24 cellular contexts compared by ENCODE assay signal in the genomic region with DNA sequence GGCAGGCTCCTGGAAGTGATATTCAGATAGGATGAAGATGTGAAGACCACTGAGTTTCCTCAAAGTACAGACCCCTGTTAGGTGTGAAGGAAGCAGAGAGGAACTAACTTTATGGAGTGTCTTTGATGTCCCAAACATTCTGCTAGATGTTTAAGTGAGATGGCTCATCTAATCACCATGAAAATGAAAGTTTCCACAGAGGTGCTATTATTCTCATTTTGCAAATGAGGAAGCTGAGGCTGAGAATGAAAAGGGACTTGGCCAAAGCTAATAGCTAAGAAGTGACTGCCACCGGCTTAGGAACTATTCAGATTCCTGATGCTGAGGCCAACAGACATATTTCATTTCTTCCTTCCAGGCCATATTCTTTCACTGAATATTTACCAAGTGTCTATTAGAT. TPM values are rescaled to one million over a fixed set of nuclear protein-coding genes. Genes with fewer than 3 reads are reported as not detected.
DNase-seq lines count a peak whose midpoint lies in the region; ATAC-seq, FAIRE-seq and TF ChIP-seq lines count a peak whose summit lies in the region.
"Had no signal": no experiment of that assay in that cellular context is flagged by ENCODE, and none has a peak within 500 bp of the region (broad histone marks: within the 10 kb centered on the region; RNA-seq: fewer than 3 reads in every experiment).

No MANE protein-coding gene starts in this region.

- no peaks in the 10 kb centered on the region for H3K36me3 Mint-ChIP-seq in stimulated activated memory B cell treated with anti-CD40 and anti-IgM and Interleukin-4, amounts not matched to agents 10 μg/mL and 1 μg/mL and 100 μg/mL, for 72 hours
- no peaks in the 10 kb centered on the region for H3K36me3 Mint-ChIP-seq in nephron progenitor cell (ENCODE audit: low read depth)
- H3K36me3 Mint-ChIP-seq: CD4-positive, CD25-positive, alpha-beta regulatory T cell; CD8-positive, alpha-beta memory T cell had no signal

- no peak for TF ChIP-seq CTCF in HEK293 (tag by site-specific recombination; IDR thresholded peaks at IDR 0.05)
- no peak for TF ChIP-seq CTCF in GM12878 (IDR thresholded peaks at IDR 0.05 in 2 of 3, conservative IDR thresholded peaks at IDR 0.05 in 1 of 3; ENCODE audit: control insufficient read depth in 2 of 3, extremely low read depth in 1 of 3, insufficient read depth in 1 of 3, low read depth in 3 of 3, low read length in 3 of 3)
- no peak for TF ChIP-seq CTCF in nephron progenitor cell (IDR thresholded peaks at IDR 0.05)

- POLR2A ChIA-PET in HEK293 (lab: Yijun Ruan, JAX) (no interaction called here), GM12878 (lab: Charles Lee) (no interaction called here)

- H3K36me3 ChIP-seq in HEK293 (ENCODE audit: control insufficient read depth in 2 of 2, insufficient read depth in 1 of 2, low read length in 2 of 2) (no peaks in the 10 kb centered on the region), GM12878 (ENCODE audit: control insufficient read depth in 2 of 2, insufficient read depth in 2 of 2, low read length in 1 of 2) (no peaks in the 10 kb centered on the region)
- H3K36me3 ChIP-seq: BE2C had no signal

- H2AFZ ChIP-seq in GM12878 (ENCODE audit: control insufficient read depth, low read depth, low read length), result no peak overlapping the region

- no peak for FAIRE-seq in GM12878 (lab: Jason Lieb, UNC)
- FAIRE-seq: A204.1, G401.6, GM18507 had no signal

- intact Hi-C loops in GM12878 (cut with micrococcal nuclease; ENCODE audit: unreplicated experiment), result no loop called here

- no peak overlapping the region for H3K27ac Mint-ChIP-seq in stimulated activated memory B cell treated with anti-CD40 and anti-IgM and Interleukin-4, amounts not matched to agents 10 μg/mL and 1 μg/mL and 100 μg/mL, for 72 hours
- no peak overlapping the region for H3K27ac Mint-ChIP-seq in nephron progenitor cell
- H3K27ac Mint-ChIP-seq: CD4-positive, CD25-positive, alpha-beta regulatory T cell; CD8-positive, alpha-beta memory T cell had no signal

- BruUV-seq in GM12878 (replicated peaks; lab: Mats Ljungman, UMichigan), result no TSS peak

- no peaks in the 10 kb centered on the region for H3K4me1 Mint-ChIP-seq in stimulated activated memory B cell treated with anti-CD40 and anti-IgM and Interleukin-4, amounts not matched to agents 10 μg/mL and 1 μg/mL and 100 μg/mL, for 72 hours
- no peaks in the 10 kb centered on the region for H3K4me1 Mint-ChIP-seq in nephron progenitor cell
- H3K4me1 Mint-ChIP-seq: CD4-positive, CD25-positive, alpha-beta regulatory T cell; CD8-positive, alpha-beta memory T cell had no signal

- peaks cover 2% of the 10 kb centered on the region for H3K9me3 Mint-ChIP-seq in stimulated activated memory B cell treated with anti-CD40 and anti-IgM and Interleukin-4, amounts not matched to agents 10 μg/mL and 1 μg/mL and 100 μg/mL, for 72 hours
- H3K9me3 Mint-ChIP-seq in nephron progenitor cell, result no peaks in the 10 kb centered on the region

- SMC1A ChIA-PET in GM12878 (lab: Charles Lee; ENCODE audit: uncharacterized antibody, unreplicated experiment), result interaction anchor here (0.8 to 1.1 kb wide), 2 partner anchors 75 to 159 kb away, joined by 3 read pairs; no protein-coding TSS in a partner anchor

- H4K20me1 ChIP-seq in GM12878 (ENCODE audit: control insufficient read depth, insufficient read depth), result no peaks in the 10 kb centered on the region

- no peaks in the 10 kb centered on the region for H3K4me1 ChIP-seq in HEK293 (ENCODE audit: control insufficient read depth, insufficient read depth, low read length)
- H3K4me1 ChIP-seq in GM12878 (ENCODE audit: control insufficient read depth, insufficient read depth, low read length), result no peaks in the 10 kb centered on the region
- H3K4me1 ChIP-seq: BE2C had no signal

- H3K4me3 ChIP-seq in HEK293 (ENCODE audit: low read depth, low read length) (no peak overlapping the region), GM12878 (no peak overlapping the region)

- no peaks in the 10 kb centered on the region for H3K27me3 Mint-ChIP-seq in stimulated activated memory B cell treated with anti-CD40 and anti-IgM and Interleukin-4, amounts not matched to agents 10 μg/mL and 1 μg/mL and 100 μg/mL, for 72 hours
- peaks cover 3% of the 10 kb centered on the region for H3K27me3 Mint-ChIP-seq in nephron progenitor cell (ENCODE audit: low read depth, poor library complexity)
- H3K27me3 Mint-ChIP-seq: CD4-positive, CD25-positive, alpha-beta regulatory T cell; CD8-positive, alpha-beta memory T cell had no signal

- in situ Hi-C loops in GM12878 (cut with MboI), result no loop called here

- CTCF ChIA-PET in HEK293 (lab: Yijun Ruan, JAX), result interaction anchor here (1.0 kb wide), 1 partner anchor 47 kb away, joined by 3 read pairs; no protein-coding TSS in a partner anchor
- CTCF ChIA-PET in GM12878 (lab: Yijun Ruan, JAX), result no interaction called here

- H3K4me2 ChIP-seq in GM12878 (ENCODE audit: control insufficient read depth, insufficient read depth), result no peak overlapping the region
- H3K4me2 ChIP-seq: KMS-11 had no signal

- DNase-seq in GM12878 (ENCODE audit: low read depth, low spot score), result no peak
- no peak for DNase-seq in SIG-M5 treated with dmso at 0.1 percent for 504 hours (lab: John Stamatoyannopoulos, UW; ENCODE audit: unreplicated experiment)
- no peak for DNase-seq in nephron progenitor cell
- no peak for DNase-seq in GF-D8 (lab: John Stamatoyannopoulos, UW)
- no peak for DNase-seq in DMS79 (lab: John Stamatoyannopoulos, UW)
- DNase-seq: ACHN; BE2C; C1 segment of cervical spinal cord; CD4-positive, CD25-positive, alpha-beta regulatory T cell; CD8-positive, alpha-beta memory T cell; COR-L47; DMS 273 treated with DMSO at 0.1 percent for 48 hours; DMS53; GOT3; H7 had no signal

- TF ChIP-seq POLR2A in GM12878 (IDR thresholded peaks at IDR 0.05; ENCODE audit: low read depth, low read length), result no peak

- 46% methylated on average over 1 of the region's 1 CpG for WGBS in GM12878 (ENCODE audit: insufficient coverage, insufficient replicate concordance, low lambda C conversion rate, missing lambda C conversion rate)

- TF ChIP-seq RAD21 in GM12878 (IDR thresholded peaks at IDR 0.05; ENCODE audit: insufficient read depth, low read depth, low read length), result no peak

- no peak overlapping the region for H3K9ac ChIP-seq in GM12878 (ENCODE audit: control insufficient read depth, insufficient read depth, low read length)
- H3K9ac ChIP-seq: KMS-11 had no signal

- no peaks in the 10 kb centered on the region for H3K79me2 ChIP-seq in GM12878 (ENCODE audit: control insufficient read depth, insufficient read depth, low read length)

- ATAC-seq in GM19351 (IDR thresholded peaks at IDR 0.05; ENCODE audit: unreplicated experiment) (peak; percentile 61), GM12878 (no peak)
- ATAC-seq in stimulated activated memory B cell treated with anti-CD40 and anti-IgM and Interleukin-4, amounts not matched to agents 10 μg/mL and 1 μg/mL and 100 μg/mL, for 72 hours, result peak; percentile 20
- ATAC-seq: HCT116 had no signal

- H3K4me3 Mint-ChIP-seq in stimulated activated memory B cell treated with anti-CD40 and anti-IgM and Interleukin-4, amounts not matched to agents 10 μg/mL and 1 μg/mL and 100 μg/mL, for 72 hours, result no peak overlapping the region
- H3K4me3 Mint-ChIP-seq in nephron progenitor cell, result no peak overlapping the region
- H3K4me3 Mint-ChIP-seq: CD4-positive, CD25-positive, alpha-beta regulatory T cell; CD8-positive, alpha-beta memory T cell had no signal

- no peak for TF ChIP-seq EP300 in GM12878 (IDR thresholded peaks at IDR 0.05; ENCODE audit: borderline replicate concordance in 1 of 2, control insufficient read depth in 1 of 2, low read depth in 2 of 2, low read length in 2 of 2)

- H3K27ac ChIP-seq in HEK293 (ENCODE audit: extremely low read depth, low read depth, low read length) (no peak overlapping the region), GM12878 (ENCODE audit: control insufficient read depth, insufficient read depth) (no peak overlapping the region)
- H3K27ac ChIP-seq: HL-60, KMS-11 had no signal

- RAD21 ChIA-PET in GM12878 (lab: Charles Lee; ENCODE audit: unreplicated experiment), result interaction anchor here (0.7 kb wide), 1 partner anchor 506 kb away, joined by 3 read pairs; no protein-coding TSS in a partner anchor

- H3K9me3 ChIP-seq in HEK293 (ENCODE audit: control insufficient read depth, insufficient read depth, low read depth, low read length), result no peaks in the 10 kb centered on the region
- H3K9me3 ChIP-seq in GM12878 (replicated peaks; ENCODE audit: control insufficient read depth, insufficient read depth, low read length), result no peaks in the 10 kb centered on the region
- H3K9me3 ChIP-seq: BE2C had no signal

- H3K27me3 ChIP-seq in GM12878 (replicated peaks in 1 of 2; ENCODE audit: control insufficient read depth in 2 of 2, insufficient read depth in 2 of 2, low read length in 1 of 2), result no peaks in the 10 kb centered on the region
- H3K27me3 ChIP-seq: BE2C had no signal

TF ChIP-seq in HEK293, 187 proteins besides CTCF, POLR2A, EP300 and RAD21:
- TF ChIP-seq ZNF664 (tag by site-specific recombination; IDR thresholded peaks at IDR 0.05) (peak; percentile 95), ZNF292 (tag by site-specific recombination; IDR thresholded peaks at IDR 0.05; ENCODE audit: borderline replicate concordance, low read depth) (no peak), ZNF677 (tag by site-specific recombination; IDR thresholded peaks at IDR 0.05) (no peak)

TF ChIP-seq in GM12878, 131 proteins besides CTCF, POLR2A, EP300 and RAD21:
- TF ChIP-seq JUNB (IDR thresholded peaks at IDR 0.05), result no peak
- TF ChIP-seq ZNF24 (IDR thresholded peaks at IDR 0.05), result 0 out of 2 replicates have a peak, but pooled peaks have one; percentile 18

RNA-seq across cellular contexts. Expression of a gene that starts 45.9 kb away (rescaled TPM):
- not detected in 2 replicates for total RNA-seq in GM12878 (2013; cell fraction: nucleolus; rRNA removed)
- total RNA-seq in GM12878 (2014; rRNA removed) (not detected in 2 replicates), GM12878 (2014; rRNA removed; fragmentation: Illumina TruSeq; extraction: Trizol) (not detected in 2 replicates), GM12878 (2021) (0.35 and 0.36 TPM in 2 replicates)
- polyA plus RNA-seq in GM12878 (2011; ENCODE audit: low read depth), result not detected
- polyA plus RNA-seq in GM12878 (2011; rRNA removed) (0.04 and 0.06 TPM in 2 replicates), GM12878 (2014; fragmentation: Illumina TruSeq; extraction: Trizol) (not detected in 2 replicates), GM12878 (2014; fragmentation: Nextera tagmentation; extraction: Ambion mirVana) (not detected), GM12878 (2014; rRNA removed) (0.11 TPM in 1 of 2 replicates, not detected in the other), GM12878 (2016; fragmentation: Nextera tagmentation; extraction: Ambion mirVana) (not detected)
- polyA plus RNA-seq in GM12878 (2011; cell fraction: cytosol; rRNA removed), result 0.10 TPM in 1 of 2 replicates, not detected in the other
- polyA plus RNA-seq in GM12878 (2011; cell fraction: nucleus; rRNA removed), result 0.31 TPM in 1 of 2 replicates, not detected in the other
- polyA plus RNA-seq in GM12878 (2012), result 0.18 TPM in 1 of 2 replicates, not detected in the other
- not detected in 2 replicates for polyA minus RNA-seq in GM12878 (2011; rRNA and poly(A)+ RNA removed)
- 1.5 TPM in 1 of 2 replicates, not detected in the other for polyA minus RNA-seq in GM12878 (2011; cell fraction: cytosol; rRNA and poly(A)+ RNA removed)
- 0.29 TPM in 1 of 2 replicates, not detected in the other for polyA minus RNA-seq in GM12878 (2011; cell fraction: nucleus; rRNA and poly(A)+ RNA removed)
- total RNA-seq: CD4-positive, CD25-positive, alpha-beta regulatory T cell; CD8-positive, alpha-beta memory T cell had no signal
- polyA plus RNA-seq: CD4-positive, CD25-positive, alpha-beta regulatory T cell; CD8-positive, alpha-beta memory T cell had no signal
